Comparison of ENCODE assay signal across 23 cellular contexts in the genomic region with DNA sequence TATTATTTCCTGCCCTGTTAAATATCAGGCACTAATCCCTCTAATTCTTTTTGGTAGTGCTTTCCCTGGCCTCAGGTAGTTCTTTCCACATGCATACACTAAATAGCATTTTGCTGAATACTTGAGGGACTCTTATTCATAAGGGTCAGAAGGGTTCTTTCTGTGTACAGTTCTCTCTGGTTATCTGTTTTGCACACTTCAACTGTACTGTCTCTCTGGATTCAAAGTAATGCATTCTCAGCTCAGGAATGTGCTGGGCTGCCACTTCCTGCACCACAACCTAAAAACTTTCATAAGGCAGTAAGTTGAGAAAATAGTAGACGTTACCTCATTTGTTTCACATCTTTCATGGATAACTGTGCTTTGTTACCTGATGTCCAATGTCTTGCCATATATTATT. TPM values are rescaled to one million over a fixed set of nuclear protein-coding genes. Genes with fewer than 3 reads are reported as not detected.
DNase-seq lines count a peak whose midpoint lies in the region; ATAC-seq and FAIRE-seq lines count a peak whose summit lies in the region.
"Had no signal": no experiment of that assay in that cellular context is flagged by ENCODE, and none has a peak within 500 bp of the region (broad histone marks: within the 10 kb centered on the region; RNA-seq: fewer than 3 reads in every experiment).

No MANE protein-coding gene starts in this region.

- no peaks in the 10 kb centered on the region for H3K79me1 ChIP-seq in mesenchymal stem cell (replicated peaks; ENCODE audit: low read length, poor library complexity, severe bottlenecking)

- H3K18ac ChIP-seq in mesenchymal stem cell (ENCODE audit: low read depth in 1 of 2, low read length in 2 of 2) = no peak overlapping the region

- H3K9me3 ChIP-seq in mesenchymal stem cell (ENCODE audit: control insufficient read depth, low read length) (no peaks in the 10 kb centered on the region), small intestine (ENCODE audit: control insufficient read depth, low read depth) (no peaks in the 10 kb centered on the region)

- H2BK15ac ChIP-seq in mesenchymal stem cell (ENCODE audit: low read depth, poor library complexity, severe bottlenecking) = no peak overlapping the region

- H2BK120ac ChIP-seq in mesenchymal stem cell (ENCODE audit: low read depth, low read length) = no peak overlapping the region

- WGBS in mesenchymal stem cell = no CpG with 5 or more reads among the region's 1 CpG
- WGBS in small intestine, 3 donors = 73 to 79% (median 78%) methylated on average over 1 of the region's 1 CpG

- no peak for ATAC-seq in GM19035 (IDR thresholded peaks at IDR 0.05; ENCODE audit: unreplicated experiment)
- ATAC-seq: GM12878, HCT116, HepG2 had no signal

- no peak overlapping the region for H2AFZ ChIP-seq in mesenchymal stem cell (ENCODE audit: low read depth, low read length)

- no peak overlapping the region for H2BK5ac ChIP-seq in mesenchymal stem cell (ENCODE audit: low read depth, low read length, poor library complexity, severe bottlenecking)

- no peak overlapping the region for H3K14ac ChIP-seq in mesenchymal stem cell (ENCODE audit: low read length in 2 of 2)

- H3K36me3 ChIP-seq in mesenchymal stem cell (ENCODE audit: control insufficient read depth in 1 of 2, insufficient read depth in 2 of 2, low read depth in 1 of 2, low read length in 2 of 2) (no peaks in the 10 kb centered on the region), small intestine (ENCODE audit: control insufficient read depth in 2 of 2, insufficient read depth in 2 of 2, low read length in 2 of 2) (no peaks in the 10 kb centered on the region)

- H3K27me3 ChIP-seq in mesenchymal stem cell (ENCODE audit: control insufficient read depth in 1 of 2, insufficient read depth in 1 of 2, low read length in 2 of 2) (no peaks in the 10 kb centered on the region), small intestine (ENCODE audit: control insufficient read depth in 2 of 2, insufficient read depth in 2 of 2, low read length in 2 of 2) (no peaks in the 10 kb centered on the region)

- no peak overlapping the region for H4K8ac ChIP-seq in mesenchymal stem cell (ENCODE audit: low read length)

- FAIRE-seq in small intestine (lab: Jason Lieb, UNC) = no peak
- FAIRE-seq: D721Med, G401.6, GM12878, HepG2 had no signal

- H3K4me2 ChIP-seq in mesenchymal stem cell (ENCODE audit: low read length, poor library complexity, severe bottlenecking) = no peak overlapping the region

- H2AK5ac ChIP-seq in mesenchymal stem cell (ENCODE audit: low read length, severe bottlenecking) = no peak overlapping the region

- no peak overlapping the region for H3K9ac ChIP-seq in mesenchymal stem cell (ENCODE audit: low read length)

- no peak overlapping the region for H3K27ac ChIP-seq in mesenchymal stem cell (ENCODE audit: low read length, poor library complexity, severe bottlenecking)
- no peak overlapping the region for H3K27ac ChIP-seq in small intestine (ENCODE audit: low read depth in 1 of 2, low read length in 1 of 2)

- H4K91ac ChIP-seq in mesenchymal stem cell (ENCODE audit: low read length) = no peak overlapping the region

- no peak overlapping the region for H3K4me3 ChIP-seq in mesenchymal stem cell (ENCODE audit: insufficient read depth in 1 of 2, low read depth in 1 of 2, low read length in 2 of 2)
- H3K4me3 ChIP-seq in small intestine (ENCODE audit: low read depth in 1 of 2, low read length in 2 of 2) = no peak overlapping the region
- H3K4me3 ChIP-seq: GM12878 had no signal

- no peak overlapping the region for H3K4ac ChIP-seq in mesenchymal stem cell (ENCODE audit: low read depth in 1 of 2, low read length in 2 of 2)

- DNase-seq in H4 (ENCODE audit: low spot score) = peak; percentile 44
- DNase-seq in amniotic epithelial cell (ENCODE audit: low read depth) = peak; percentile 73
- peak; percentile 24 for DNase-seq in glomerular visceral epithelial cell (ENCODE audit: extremely low spot score)
- peak; percentile 17 for DNase-seq in mesenchymal stem cell
- DNase-seq in cortex of kidney (lab: John Stamatoyannopoulos, UW) = no peak
- DNase-seq in small intestine = no peak
- DNase-seq: GOT3, Kasumi-1, NCI-H2029, NCI-H510A, RPMI8226, SHP77 had no signal

- no peak overlapping the region for H3K23ac ChIP-seq in mesenchymal stem cell (ENCODE audit: low read length in 2 of 2)

- H3K4me1 ChIP-seq in mesenchymal stem cell (ENCODE audit: control insufficient read depth, insufficient read depth, low read depth, low read length) (no peaks in the 10 kb centered on the region), small intestine (ENCODE audit: control insufficient read depth in 2 of 2, insufficient read depth in 1 of 2, low read depth in 1 of 2, low read length in 1 of 2) (no peaks in the 10 kb centered on the region)

- H2BK12ac ChIP-seq in mesenchymal stem cell (ENCODE audit: low read length in 2 of 2) = no peak overlapping the region

RNA-seq across cellular contexts. Expression of a gene that starts 32.1 kb away (rescaled TPM):
- total RNA-seq in H4 (2014; rRNA removed; shearing (Covaris generic)) = 2.6 and 2.9 TPM in 2 replicates
- 1.9 TPM for polyA plus RNA-seq in mesenchymal stem cell (2013, experiment 1 of 2)
- 2.0 TPM for polyA plus RNA-seq in mesenchymal stem cell (2013, experiment 2 of 2)
- polyA plus RNA-seq in small intestine = 1 to 10 TPM in 2 of 3 donors, not detected in 1; 3.2 to 5.5 TPM
- total RNA-seq: GM12878, HepG2, SK-MEL-5 had no signal

RNA-seq across cellular contexts. Expression of a gene that starts 54.1 kb away (rescaled TPM):
- total RNA-seq in H4 (2014; rRNA removed; shearing (Covaris generic)) = not detected in 2 replicates
- not detected for polyA plus RNA-seq in mesenchymal stem cell (2013, experiment 1 of 2)
- not detected for polyA plus RNA-seq in mesenchymal stem cell (2013, experiment 2 of 2)
- not detected for polyA plus RNA-seq in small intestine
- total RNA-seq: A172, HepG2, HT-29, MCF 10A, SK-MEL-5 had no signal
- polyA plus RNA-seq: BJ, HepG2 had no signal

Comparison
In these comparisons a context has a peak if more than half of its experiments do, and no peak if none do; other contexts are left out.
1. DNase-seq: peak in H4 (single experiment), amniotic epithelial cell (single experiment), glomerular visceral epithelial cell (single experiment) and mesenchymal stem cell (single experiment); none in cortex of kidney (single experiment) and small intestine (single experiment).